In genomic region chr6:138682722-138683521, GRCh38 we compare ENCODE assay signal across 1 cellular context.
TF ChIP-seq lines count a peak whose summit lies in the region.

No MANE protein-coding gene starts in this region.

TF ChIP-seq in HepG2, 621 proteins besides CTCF, POLR2A, EP300 and RAD21 (continued from another document):
- TF ChIP-seq ZNF891 (CRISPR knock-in tag; IDR thresholded peaks at IDR 0.05), result 0 out of 2 replicates have a peak, but pooled peaks have one; percentile 25
